Comparison of ENCODE assay signal across 1 cellular context in genomic region chr18:48612917-48613316, GRCh38.
TF ChIP-seq lines count a peak whose summit lies in the region.

No MANE protein-coding gene starts in this region.

TF ChIP-seq in neural cell, 6 proteins besides CTCF, POLR2A, EP300 and RAD21:
- TF ChIP-seq REST (IDR thresholded peaks at IDR 0.05; ENCODE audit: borderline replicate concordance) (no peak), MXI1 (conservative IDR thresholded peaks at IDR 0.05; ENCODE audit: poor library complexity, severe bottlenecking) (no peak)
TF ChIP-seq in neural cell: peak in this region for 0.
